28 cellular contexts compared by ENCODE assay signal in genomic region chr10:121292396-121292795, GRCh38.
"Had no signal": no experiment of that assay in that cellular context is flagged by ENCODE, and none has a peak within 500 bp of the region (broad histone marks: within the 10 kb centered on the region; RNA-seq: fewer than 3 reads in every experiment).

No MANE protein-coding gene starts in this region.

- H3K4me3 Mint-ChIP-seq: dendritic cell treated with granulocyte-macrophage colony-stimulating factor and Interleukin-4, amounts not matched to agents 40 ng/mL and 50 ng/mL, for 4 days; endodermal cell; memory B cell; natural killer cell; neural crest cell; type B pancreatic cell had no signal

- H3K27me3 ChIP-seq: colonic mucosa, neutrophil, pancreas, thyroid gland had no signal

- ATAC-seq: esophagus mucosa, gastrocnemius medialis, left lobe of liver had no signal

- H3K9me3 Mint-ChIP-seq: dendritic cell treated with granulocyte-macrophage colony-stimulating factor and Interleukin-4, amounts not matched to agents 40 ng/mL and 50 ng/mL, for 4 days; endodermal cell; natural killer cell; neural crest cell; type B pancreatic cell had no signal

- H3K27ac ChIP-seq: colonic mucosa, epithelial cell of prostate, gastrocnemius medialis, neutrophil, pancreas, prostate gland, stomach had no signal

- H3K4me1 Mint-ChIP-seq: memory B cell, natural killer cell had no signal

- H3K27me3 Mint-ChIP-seq: dendritic cell treated with granulocyte-macrophage colony-stimulating factor and Interleukin-4, amounts not matched to agents 40 ng/mL and 50 ng/mL, for 4 days had no signal

- H3K36me3 Mint-ChIP-seq: memory B cell, natural killer cell, type B pancreatic cell had no signal

- H3K4me3 ChIP-seq: colonic mucosa, gastrocnemius medialis, lung, pancreas, prostate gland, stomach, thyroid gland had no signal

- H3K27ac Mint-ChIP-seq: dendritic cell treated with granulocyte-macrophage colony-stimulating factor and Interleukin-4, amounts not matched to agents 40 ng/mL and 50 ng/mL, for 4 days; endodermal cell; memory B cell; natural killer cell had no signal

- H3K36me3 ChIP-seq: colonic mucosa, gastrocnemius medialis, neutrophil, pancreas, prostate gland, stomach, thyroid gland had no signal

- DNase-seq: colonic mucosa; effector CD8-positive, alpha-beta T cell; endodermal cell; foreskin fibroblast; gastrocnemius medialis; kidney; midbrain; natural killer cell; pancreas; right cardiac atrium; small intestine; stimulated activated CD4-positive, alpha-beta T cell treated with anti-CD3 and anti-CD28 coated beads, Interleukin-12 subunit alpha, Interleukin-12 subunit beta, amount 100 ng/mL, for 4 hours; stimulated activated CD4-positive, alpha-beta T cell treated with anti-CD3 and anti-CD28 coated beads, Interleukin-1b, Interleukin-23, amount 100 ng/mL, for 48 hours; stimulated activated CD4-positive, alpha-beta T cell treated with anti-CD3 and anti-CD28 coated beads, Interleukin-4, amount 100 ng/mL, for 1 hour; stimulated activated CD8-positive, alpha-beta memory T cell treated with anti-CD3 and anti-CD28 coated beads, Interleukin-4, amount 100 ng/mL, for 48 hours; stimulated activated naive CD4-positive, alpha-beta T cell treated with Interleukin-2 at 50 U/mL for 16 hours; stomach; thyroid gland had no signal

- FAIRE-seq: kidney, pancreas, small intestine had no signal

- H3K9me3 ChIP-seq: colonic mucosa, gastrocnemius medialis, neutrophil, pancreas, prostate gland, stomach, thyroid gland had no signal

- H3K4me1 ChIP-seq: gastrocnemius medialis, pancreas, prostate gland, stomach had no signal
